8 cellular contexts compared by ENCODE assay signal in genomic region chr12:126747530-126748149, GRCh38.
A peak's percentile ranks its signal among the peaks of the same experiment; 100 is the strongest.
DNase-seq lines count a peak whose midpoint lies in the region; ATAC-seq, FAIRE-seq and TF ChIP-seq lines count a peak whose summit lies in the region.

No MANE protein-coding gene starts in this region.

- TF ChIP-seq CTCF in D721Med (IDR thresholded peaks at IDR 0.05; ENCODE audit: insufficient read depth, missing control alignments) (peak; percentile 57), PC-9 (conservative IDR thresholded peaks at IDR 0.05) (peak; percentile 95), spleen (IDR thresholded peaks at IDR 0.05 in 8 of 11, conservative IDR thresholded peaks at IDR 0.05 in 3 of 11) (peak; percentile 39 to 91 (median 79))

- FAIRE-seq in D721Med (lab: Jason Lieb, UNC), result no peak

- no peaks in the 10 kb centered on the region for H3K9me2 ChIP-seq in PC-9 (ENCODE audit: insufficient read depth)

- no peak for TF ChIP-seq POLR2A in spleen (IDR thresholded peaks at IDR 0.05)

- intact Hi-C loops in PC-9 (cut with micrococcal nuclease; ENCODE audit: unreplicated experiment), result no loop called here
- intact Hi-C loops in head of caudate nucleus (cut with DNase I), result no loop called here
- intact Hi-C loops in spleen (cut with DNase I; ENCODE audit: low total_unique reads), result no loop called here

- no peak overlapping the region for H2AFZ ChIP-seq in PC-9

- POLR2A ChIA-PET in PC-9 (lab: Charles Lee; ENCODE audit: unreplicated experiment), result no interaction called here

- CTCF ChIA-PET in PC-9 (lab: Charles Lee), result no interaction called here

- H3K4me1 ChIP-seq in PC-9 (replicated peaks; ENCODE audit: insufficient read depth) (no peaks in the 10 kb centered on the region), spleen (no peaks in the 10 kb centered on the region)

- H3K79me2 ChIP-seq in PC-9 (ENCODE audit: low read depth), result no peaks in the 10 kb centered on the region

- no peaks in the 10 kb centered on the region for H4K20me1 ChIP-seq in PC-9 (ENCODE audit: insufficient read depth)

- H3K27me3 ChIP-seq in H7 (ENCODE audit: control insufficient read depth, insufficient read depth, low read length), result no peaks in the 10 kb centered on the region
- H3K27me3 ChIP-seq in PC-9 (ENCODE audit: insufficient read depth, low read depth), result no peaks in the 10 kb centered on the region
- H3K27me3 ChIP-seq in spleen (replicated peaks in 1 of 7), result no peaks in the 10 kb centered on the region

- ATAC-seq in HG03039 (IDR thresholded peaks at IDR 0.05; ENCODE audit: unreplicated experiment), result no peak
- ATAC-seq in HG02610 (IDR thresholded peaks at IDR 0.05; ENCODE audit: unreplicated experiment), result no peak

- DNase-seq in D721Med (ENCODE audit: insufficient read length, low spot score), result no peak
- peak; percentile 66 for DNase-seq in H7
- DNase-seq in PC-9, result peak in 1 of 2 experiments; percentile 34
- peak; percentile 29 for DNase-seq in activated T-helper 9 cell treated with anti-CD3 and anti-CD28 coated beads, Interleukin-2, amount 50 U/mL, for 16 hours (ENCODE audit: low read depth)
- DNase-seq in head of caudate nucleus, result peak in 41 of 42 donors; percentile 20 to 87 (median 65)
- peak; percentile 83 for DNase-seq in spleen

- BruUV-seq in PC-9 (replicated peaks; lab: Mats Ljungman, UMichigan), result no TSS peak

- H3K9me3 ChIP-seq in PC-9 (ENCODE audit: insufficient read depth, low read depth) (no peaks in the 10 kb centered on the region), spleen (peaks cover 0 to 3% (median 0%) of the 10 kb centered on the region in 8 donors)

- WGBS in spleen, 5 donors, result 44 to 53% (median 46%) methylated on average over 11 of the region's 11 CpGs

- H3K4me3 ChIP-seq in H7 (ENCODE audit: insufficient read depth, low read depth, low read length) (no peak overlapping the region), PC-9 (no peak overlapping the region), spleen (no peak overlapping the region)

- no peaks in the 10 kb centered on the region for H3F3A ChIP-seq in PC-9 (ENCODE audit: insufficient read depth, low read depth)

- H3K36me3 ChIP-seq in H7 (replicated peaks; ENCODE audit: control insufficient read depth, insufficient read depth, low read length), result no peaks in the 10 kb centered on the region
- H3K36me3 ChIP-seq in PC-9 (ENCODE audit: low read depth), result no peaks in the 10 kb centered on the region
- no peaks in the 10 kb centered on the region for H3K36me3 ChIP-seq in spleen

- H3K4me2 ChIP-seq in PC-9, result no peak overlapping the region

- H3K27ac ChIP-seq in PC-9 (no peak overlapping the region), spleen (no peak overlapping the region)
